In the genomic region with DNA sequence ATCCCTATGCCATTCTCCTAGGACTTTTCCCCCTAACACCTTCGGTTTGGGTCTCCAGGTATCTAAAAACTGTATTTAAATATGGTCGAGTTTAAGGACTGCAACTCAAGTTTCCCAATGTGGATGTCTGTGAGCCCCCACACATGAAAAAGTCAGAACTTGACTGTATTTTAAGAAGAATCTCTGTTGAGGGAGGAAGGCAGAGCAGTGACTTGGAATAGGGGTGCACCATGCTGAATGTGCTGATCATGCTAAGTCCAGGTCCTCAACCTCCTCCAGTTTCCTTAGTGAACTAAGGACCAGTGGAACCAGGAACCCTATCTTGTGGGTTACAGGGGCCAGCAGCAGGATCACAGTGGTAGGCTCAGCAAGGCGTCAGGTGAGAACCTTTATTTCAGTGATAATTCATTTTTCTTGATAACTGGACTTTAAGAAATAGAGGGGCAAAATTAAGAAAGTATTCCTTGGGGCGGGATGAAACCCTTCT, we compare ENCODE assay signal across 1 cellular context.
TF ChIP-seq lines count a peak whose summit lies in the region.

No MANE protein-coding gene starts in this region.

TF ChIP-seq in GM12878, 131 proteins besides CTCF, POLR2A, EP300 and RAD21:
- TF ChIP-seq NFIC (IDR thresholded peaks at IDR 0.05; ENCODE audit: low read depth, low read length) (peak; percentile 29; the same call in 1 of the 2 replicates), ZNF622 (IDR thresholded peaks at IDR 0.05) (no peak)
- TF ChIP-seq, protein P1, sequence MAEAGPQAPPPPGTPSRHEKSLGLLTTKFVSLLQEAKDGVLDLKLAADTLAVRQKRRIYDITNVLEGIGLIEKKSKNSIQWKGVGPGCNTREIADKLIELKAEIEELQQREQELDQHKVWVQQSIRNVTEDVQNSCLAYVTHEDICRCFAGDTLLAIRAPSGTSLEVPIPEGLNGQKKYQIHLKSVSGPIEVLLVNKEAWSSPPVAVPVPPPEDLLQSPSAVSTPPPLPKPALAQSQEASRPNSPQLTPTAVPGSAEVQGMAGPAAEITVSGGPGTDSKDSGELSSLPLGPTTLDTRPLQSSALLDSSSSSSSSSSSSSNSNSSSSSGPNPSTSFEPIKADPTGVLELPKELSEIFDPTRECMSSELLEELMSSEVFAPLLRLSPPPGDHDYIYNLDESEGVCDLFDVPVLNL (IDR thresholded peaks at IDR 0.05; ENCODE audit: low read depth, low read length), result no peak
